Comparison of ENCODE assay signal across 2 cellular contexts in genomic region chr12:113666223-113666622, GRCh38.
TF ChIP-seq lines count a peak whose summit lies in the region.

No MANE protein-coding gene starts in this region.

TF ChIP-seq in HepG2, 621 proteins besides CTCF, POLR2A, EP300 and RAD21:
- TF ChIP-seq HNF1B (CRISPR knock-in tag; IDR thresholded peaks at IDR 0.05) (no peak), ZNF263 (CRISPR knock-in tag; IDR thresholded peaks at IDR 0.05) (peak; percentile 90), SETDB1 (CRISPR knock-in tag; IDR thresholded peaks at IDR 0.05; ENCODE audit: borderline replicate concordance) (no peak)

TF ChIP-seq in K562, 482 proteins besides CTCF, POLR2A, EP300 and RAD21:
- peak; percentile 97 for TF ChIP-seq ZNF263 (CRISPR knock-in tag; IDR thresholded peaks at IDR 0.05; ENCODE audit: borderline replicate concordance)
- TF ChIP-seq ZNF12 (CRISPR knock-in tag; IDR thresholded peaks at IDR 0.05): no peak
